1 cellular context compared by ENCODE assay signal in the genomic region with DNA sequence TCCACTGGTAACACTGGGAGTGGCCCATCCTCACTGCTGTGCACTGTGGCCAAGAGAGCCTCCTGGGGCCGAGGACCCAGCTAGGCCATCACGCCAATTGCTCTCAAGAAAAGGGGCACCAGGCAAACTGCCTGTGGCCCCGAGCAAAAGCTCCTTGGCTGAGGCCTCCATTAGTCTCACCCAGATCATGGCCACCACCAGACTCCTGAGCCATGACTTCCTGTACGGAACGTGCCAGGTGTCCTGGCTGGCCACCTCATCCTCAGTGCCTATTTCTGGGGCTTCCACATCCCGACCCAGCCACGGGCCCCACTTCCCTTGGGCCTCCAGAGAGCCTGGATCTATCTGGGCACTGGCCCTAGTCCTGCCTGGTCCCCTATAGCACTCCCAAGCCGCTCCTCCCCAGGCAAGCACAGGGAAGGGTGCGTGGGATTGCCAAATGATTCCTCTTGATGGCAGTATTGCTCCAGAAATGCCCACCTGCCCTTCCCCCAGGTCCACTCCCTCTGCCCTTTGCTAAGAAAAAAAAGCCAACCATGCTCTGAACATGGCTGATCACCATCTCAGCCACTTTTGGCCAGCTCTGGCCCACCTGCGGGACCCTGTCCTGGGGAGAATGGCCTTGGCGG.
TF ChIP-seq lines count a peak whose summit lies in the region.

No MANE protein-coding gene starts in this region.

TF ChIP-seq in HEK293, 187 proteins besides CTCF, POLR2A, EP300 and RAD21 (continued from another document):
- TF ChIP-seq ZFP69B (tag by site-specific recombination; IDR thresholded peaks at IDR 0.05) (peak; percentile 20; the same call in 1 of the 2 replicates), ZNF335 (tag by site-specific recombination; conservative IDR thresholded peaks at IDR 0.05) (peak; percentile 93)
